ENCODE assay signal across 8 cellular contexts in genomic region chr19:49443366-49444099, GRCh38. TPM values are rescaled to one million over a fixed set of nuclear protein-coding genes. Genes with fewer than 3 reads are reported as not detected.
A peak's percentile ranks its signal among the peaks of the same experiment; 100 is the strongest.
DNase-seq lines count a peak whose midpoint lies in the region; ATAC-seq and TF ChIP-seq lines count a peak whose summit lies in the region.

No MANE protein-coding gene starts in this region.

- peak overlapping the region; percentile 77 for H3K9ac ChIP-seq in SU-DHL-6 (ENCODE audit: low read length)
- H3K9ac ChIP-seq in trophoblast cell (ENCODE audit: low read length): peak overlapping the region; percentile 57

- H3K27ac ChIP-seq in SU-DHL-6 (ENCODE audit: low read depth, low read length): peak overlapping the region; percentile 52
- H3K27ac ChIP-seq in cardiac muscle cell: peak overlapping the region; percentile 51
- no peak overlapping the region for H3K27ac ChIP-seq in trophoblast cell (ENCODE audit: low read depth, low read length)
- peak overlapping the region; percentile 76 to 84 (median 82) for H3K27ac ChIP-seq in transverse colon

- peak; percentile 15 for TF ChIP-seq POLR2A in transverse colon (IDR thresholded peaks at IDR 0.05)

- H4K12ac ChIP-seq in trophoblast cell (ENCODE audit: low read depth, low read length): peak overlapping the region; percentile 38

- H3K9me3 ChIP-seq in SU-DHL-6 (ENCODE audit: insufficient read depth, low read length) (no peaks in the 10 kb centered on the region), cardiac muscle cell (ENCODE audit: low read depth) (no peaks in the 10 kb centered on the region), trophoblast cell (ENCODE audit: insufficient read depth, low read depth, low read length) (peaks cover 5% of the 10 kb centered on the region), transverse colon (no peaks in the 10 kb centered on the region)

- H2AK5ac ChIP-seq in trophoblast cell (ENCODE audit: low read length): no peak overlapping the region

- peak overlapping the region; percentile 8 for H4K8ac ChIP-seq in trophoblast cell (ENCODE audit: low read depth, low read length)

- peak overlapping the region; percentile 33 for H3K14ac ChIP-seq in trophoblast cell (ENCODE audit: low read length)

- H2AFZ ChIP-seq in SU-DHL-6 (ENCODE audit: low read depth, low read length, severe bottlenecking) (peak overlapping the region; percentile 99), trophoblast cell (ENCODE audit: insufficient read depth, low read length, poor library complexity) (peak overlapping the region; percentile 35)

- H4K91ac ChIP-seq in trophoblast cell (ENCODE audit: low read depth, low read length): peak overlapping the region; percentile 49

- H3K36me3 ChIP-seq in SU-DHL-6 (ENCODE audit: low read length) (no peaks in the 10 kb centered on the region), cardiac muscle cell (no peaks in the 10 kb centered on the region), trophoblast cell (ENCODE audit: control insufficient read depth in 1 of 2, insufficient read depth in 2 of 2, low read length in 2 of 2) (peaks cover 17 to 21% of the 10 kb centered on the region in 2 experiments), transverse colon (peaks cover 0 to 3% (median 0%) of the 10 kb centered on the region in 4 donors)

- ATAC-seq in HG02840 (IDR thresholded peaks at IDR 0.05; ENCODE audit: low FRiP score, unreplicated experiment): peak; percentile 76

- no CpG with 5 or more reads among the region's 47 CpGs for WGBS in trophoblast cell (ENCODE audit: extremely low coverage, insufficient coverage, insufficient read length)
- WGBS in transverse colon (ENCODE audit: low coverage in 1 of 2), 2 donors: 0% methylated on average over 17 to 27 of the region's 47 CpGs

- H3F3A ChIP-seq in SU-DHL-6 (ENCODE audit: insufficient read depth): 0 out of 2 replicates have a peak, but pooled peaks cover 5% of the 10 kb centered on the region

- intact Hi-C loops in transverse colon (cut with DNase I; ENCODE audit: low total_unique reads): loop anchor here (2.0 to 10.0 kb wide), 3 partner anchors 51 to 219 kb away; no protein-coding TSS in a partner anchor

- H3K4me2 ChIP-seq in SU-DHL-6 (ENCODE audit: low read depth, low read length, poor library complexity, severe bottlenecking) (peak overlapping the region; percentile 81), trophoblast cell (ENCODE audit: low read length) (peak overlapping the region; percentile 94)

- no peaks in the 10 kb centered on the region for H4K20me1 ChIP-seq in SU-DHL-6 (ENCODE audit: low read depth, low read length)

- TF ChIP-seq EP300 in transverse colon (IDR thresholded peaks at IDR 0.05; ENCODE audit: low read depth): no peak

- DNase-seq in NCI-H1417 (lab: John Stamatoyannopoulos, UW) (peak; percentile 95 to 96 (median 96)), cardiac muscle cell (ENCODE audit: low read depth in 1 of 2, low spot score in 1 of 2) (peak; percentile 97), trophoblast cell (peak; percentile 93 to 96), transverse colon (peak; percentile 95)
- DNase-seq in activated naive CD8-positive, alpha-beta T cell treated with anti-CD3 and anti-CD28 coated beads, Interleukin-2, amount 50 U/mL, for 16 hours (ENCODE audit: low read depth, low spot score): peak; percentile 89

- no peak overlapping the region for H3K23ac ChIP-seq in trophoblast cell (ENCODE audit: low read length)

- H3K4me3 ChIP-seq in SU-DHL-6 (ENCODE audit: insufficient read depth, low read length, poor library complexity, severe bottlenecking) (peak overlapping the region; percentile 74), cardiac muscle cell (peak overlapping the region; percentile 44), trophoblast cell (ENCODE audit: low read depth, low read length) (peak overlapping the region; percentile 75), transverse colon (peak overlapping the region; percentile 51 to 64 (median 54))

- H3K27me3 ChIP-seq in SU-DHL-6 (ENCODE audit: low read length) (no peaks in the 10 kb centered on the region), cardiac muscle cell (peaks cover 40% of the 10 kb centered on the region), trophoblast cell (ENCODE audit: insufficient read depth, low read length) (peaks cover 37% of the 10 kb centered on the region), transverse colon (peaks cover 43% of the 10 kb centered on the region)

- H3K79me2 ChIP-seq in SU-DHL-6 (ENCODE audit: insufficient read depth, low read length): no peaks in the 10 kb centered on the region
- peaks cover 3% of the 10 kb centered on the region for H3K79me2 ChIP-seq in trophoblast cell (ENCODE audit: control insufficient read depth, insufficient read depth, low read length, poor library complexity)

- H2BK5ac ChIP-seq in trophoblast cell (ENCODE audit: low read depth, low read length, poor library complexity): no peak overlapping the region

- in situ Hi-C loops in transverse colon (cut with MboI; ENCODE audit: low pct_ligation_motif_present in 1 of 4, low pct_unique_long_range_greater_than_20kb in 1 of 4, low sequenced_read_pairs in 3 of 4): loop anchor here in 2 of 4 donors (5.0 to 10.0 kb wide), 2 partner anchors 49 to 51 kb away; no protein-coding TSS in a partner anchor

- H2BK120ac ChIP-seq in trophoblast cell (ENCODE audit: insufficient read depth, low read length, poor library complexity): peak overlapping the region; percentile 7

- peaks cover 5% of the 10 kb centered on the region for H3K79me1 ChIP-seq in trophoblast cell (ENCODE audit: low read length)

- H2BK12ac ChIP-seq in trophoblast cell (ENCODE audit: low read length): no peak overlapping the region

- no peak overlapping the region for H3K4ac ChIP-seq in trophoblast cell (ENCODE audit: low read depth, low read length)

- TF ChIP-seq CTCF in GM12873 (IDR thresholded peaks at IDR 0.05; ENCODE audit: insufficient read depth, low read depth, low read length, missing control alignments): peak; percentile 87
- peak; percentile 90 for TF ChIP-seq CTCF in SU-DHL-6 (IDR thresholded peaks at IDR 0.05; ENCODE audit: insufficient read depth, low read length, poor library complexity, severe bottlenecking)
- TF ChIP-seq CTCF in cardiac muscle cell (IDR thresholded peaks at IDR 0.05; ENCODE audit: low read depth, low read length): peak; percentile 76
- TF ChIP-seq CTCF in transverse colon (IDR thresholded peaks at IDR 0.05): peak; percentile 74 to 96 (median 82)

- no peaks in the 10 kb centered on the region for H3K9me2 ChIP-seq in SU-DHL-6 (replicated peaks; ENCODE audit: insufficient read depth, low read length)

- peak overlapping the region; percentile 3 for H3K18ac ChIP-seq in trophoblast cell (ENCODE audit: low read length)

- no peaks in the 10 kb centered on the region for H3K4me1 ChIP-seq in cardiac muscle cell (ENCODE audit: low read depth)
- H3K4me1 ChIP-seq in trophoblast cell (ENCODE audit: control insufficient read depth in 1 of 2, insufficient read depth in 2 of 2, low read length in 2 of 2): no peaks in the 10 kb centered on the region
- peaks cover 0 to 32% (median 4%) of the 10 kb centered on the region in 4 donors for H3K4me1 ChIP-seq in transverse colon

RNA-seq across cellular contexts. Expression of gene SLC17A7, which starts 2.2 kb away (rescaled TPM):
- total RNA-seq in cardiac muscle cell (1.6 and 2.2 TPM in 2 replicates), transverse colon (1 to 10 TPM in 1 of 4 donors, under 1 TPM in 1, not detected in 2; 0.55 to 1.1 TPM)
- polyA plus RNA-seq in cardiac muscle cell: 0.77 and 1.2 TPM in 2 replicates
- polyA plus RNA-seq in trophoblast cell (2013): 0.12 and 0.16 TPM in 2 replicates

RNA-seq across cellular contexts. Expression of gene PIH1D1, which starts 8.1 kb away (rescaled TPM):
- total RNA-seq in cardiac muscle cell (145 and 200 TPM in 2 replicates), transverse colon (100 to 1,000 TPM in 1 of 4 donors, 10 to 100 TPM in 3; 52.7 to 105 (median 90.4) TPM)
- 139 and 156 TPM in 2 replicates for polyA plus RNA-seq in cardiac muscle cell
- polyA plus RNA-seq in trophoblast cell (2013): 67.0 and 67.7 TPM in 2 replicates

RNA-seq across cellular contexts. Expression of gene ALDH16A1, which starts 9.5 kb away (rescaled TPM):
- 46.4 and 54.3 TPM in 2 replicates for total RNA-seq in cardiac muscle cell
- 24.1 and 37.3 TPM in 2 replicates for polyA plus RNA-seq in cardiac muscle cell
- polyA plus RNA-seq in trophoblast cell (2013): 14.8 and 16.7 TPM in 2 replicates
- total RNA-seq in transverse colon: 100 to 1,000 TPM in 1 of 4 donors, 10 to 100 TPM in 3; 24.3 to 465 (median 43.1) TPM

RNA-seq across cellular contexts. Expression of gene GFY, which starts 18.3 kb away (rescaled TPM):
- total RNA-seq in cardiac muscle cell (1.8 and 2.0 TPM in 2 replicates), transverse colon (not detected)
- polyA plus RNA-seq in cardiac muscle cell: 5.0 and 8.4 TPM in 2 replicates
- 0.03 and 0.04 TPM in 2 replicates for polyA plus RNA-seq in trophoblast cell (2013)

RNA-seq across cellular contexts. Expression of gene PTH2, which starts 20.3 kb away (rescaled TPM):
- total RNA-seq in cardiac muscle cell (2.8 and 6.2 TPM in 2 replicates), transverse colon (not detected)
- polyA plus RNA-seq in cardiac muscle cell: 10.0 and 15.8 TPM in 2 replicates
- not detected in 2 replicates for polyA plus RNA-seq in trophoblast cell (2013)
